ENCODE assay signal across 17 cellular contexts in the genomic region with DNA sequence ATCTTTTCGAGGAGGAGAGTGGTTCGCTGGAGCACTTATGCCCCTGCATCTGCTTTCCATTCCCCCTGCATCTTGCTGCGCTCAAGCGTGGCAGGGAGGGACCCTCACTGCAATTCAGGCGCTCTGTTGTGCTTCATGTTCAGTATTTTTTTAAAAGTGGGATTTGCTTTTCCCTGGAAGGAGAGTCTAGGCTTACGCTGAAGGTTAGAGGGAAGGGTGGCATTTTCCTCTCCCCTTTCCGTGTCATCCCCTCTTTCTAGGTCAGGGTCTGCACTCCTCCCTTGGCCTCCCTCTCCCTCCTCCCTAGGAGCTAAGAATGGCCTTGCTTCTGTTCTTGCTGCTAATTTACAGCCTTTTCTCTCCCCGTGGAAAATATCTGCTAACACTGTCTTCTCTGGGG.
A peak's percentile ranks its signal among the peaks of the same experiment; 100 is the strongest.
DNase-seq lines count a peak whose midpoint lies in the region; ATAC-seq and TF ChIP-seq lines count a peak whose summit lies in the region.
"Had no signal": no experiment of that assay in that cellular context is flagged by ENCODE, and none has a peak within 500 bp of the region (broad histone marks: within the 10 kb centered on the region; RNA-seq: fewer than 3 reads in every experiment).

No MANE protein-coding gene starts in this region.

- H3K9me3 ChIP-seq in neural cell (ENCODE audit: low read length) = no peaks in the 10 kb centered on the region
- H3K9me3 ChIP-seq: adrenal gland, vagina had no signal

- CTCF ChIA-PET in activated CD4-positive, alpha-beta T cell treated with anti-CD3 and anti-CD28 coated beads for 36 hours (lab: Charles Lee) = interaction anchor here (0.8 to 1.4 kb wide), 4 partner anchors 11 to 207 kb away, joined by 3 to 4 read pairs (median 3); no protein-coding TSS in a partner anchor

- peaks cover 4% of the 10 kb centered on the region; the same call in 1 of the 2 replicates for H3K4me1 ChIP-seq in GM23338 (ENCODE audit: insufficient read depth)
- H3K4me1 ChIP-seq: adrenal gland, vagina had no signal

- no peaks in the 10 kb centered on the region for H4K20me1 ChIP-seq in GM23338 (replicated peaks; ENCODE audit: insufficient read depth)
- H4K20me1 ChIP-seq in neural cell (ENCODE audit: insufficient read depth) = no peaks in the 10 kb centered on the region

- H3F3A ChIP-seq in GM23338 (replicated peaks; ENCODE audit: low read depth) = no peaks in the 10 kb centered on the region
- H3F3A ChIP-seq in neural cell (ENCODE audit: insufficient read depth, low read length, poor library complexity, severe bottlenecking) = no peaks in the 10 kb centered on the region

- H3K4me3 ChIP-seq in GM23338 = no peak overlapping the region
- H3K4me3 ChIP-seq in neural cell (ENCODE audit: low read length) = no peak overlapping the region
- H3K4me3 ChIP-seq: cardiac muscle cell, vagina had no signal

- no peak for TF ChIP-seq RAD21 in neural cell (conservative IDR thresholded peaks at IDR 0.05)

- H3K4me2 ChIP-seq in GM23338 = no peak overlapping the region
- H3K4me2 ChIP-seq in neural cell (ENCODE audit: low read length) = no peak overlapping the region

- no peaks in the 10 kb centered on the region for H3K9me3 Mint-ChIP-seq in activated CD4-positive, alpha-beta T cell treated with anti-CD3 and anti-CD28 coated beads for 36 hours (ENCODE audit: low read depth)
- no peaks in the 10 kb centered on the region for H3K9me3 Mint-ChIP-seq in GM23338
- no peaks in the 10 kb centered on the region for H3K9me3 Mint-ChIP-seq in activated naive CD8-positive, alpha-beta T cell treated with anti-CD3 and anti-CD28 coated beads, Interleukin-2, amount 10 ng/mL, durations not matched to agents 7 days and 5 days
- H3K9me3 Mint-ChIP-seq in stimulated activated effector memory CD8-positive, alpha-beta T cell treated with anti-CD3 and anti-CD28 coated beads, Interleukin-12 subunit alpha, Interleukin-12 subunit beta, amount 100 ng/mL, for 72 hours = no peaks in the 10 kb centered on the region

- H2AFZ ChIP-seq in GM23338 = peak overlapping the region; percentile 94; the same call in 1 of the 2 replicates
- H2AFZ ChIP-seq in neural cell (ENCODE audit: low read depth, low read length) = no peak overlapping the region

- no peak overlapping the region for H3K27ac Mint-ChIP-seq in activated CD4-positive, alpha-beta T cell treated with anti-CD3 and anti-CD28 coated beads for 36 hours
- H3K27ac Mint-ChIP-seq in GM23338 = no peak overlapping the region
- no peak overlapping the region for H3K27ac Mint-ChIP-seq in activated naive CD8-positive, alpha-beta T cell treated with anti-CD3 and anti-CD28 coated beads, Interleukin-2, amount 10 ng/mL, durations not matched to agents 7 days and 5 days
- no peak overlapping the region for H3K27ac Mint-ChIP-seq in stimulated activated effector memory CD8-positive, alpha-beta T cell treated with anti-CD3 and anti-CD28 coated beads, Interleukin-12 subunit alpha, Interleukin-12 subunit beta, amount 100 ng/mL, for 72 hours

- POLR2A ChIA-PET in activated CD4-positive, alpha-beta T cell treated with anti-CD3 and anti-CD28 coated beads for 36 hours (lab: Charles Lee) = no interaction called here
- POLR2A ChIA-PET in activated naive CD8-positive, alpha-beta T cell treated with anti-CD3 and anti-CD28 coated beads, Interleukin-2, amount 10 ng/mL, durations not matched to agents 7 days and 5 days (lab: Charles Lee) = interaction anchor here (1.4 kb wide), 1 partner anchor 111 kb away, joined by 3 read pairs; no protein-coding TSS in a partner anchor

- peak overlapping the region; percentile 62 for H3K4me3 Mint-ChIP-seq in activated CD4-positive, alpha-beta T cell treated with anti-CD3 and anti-CD28 coated beads for 36 hours
- no peak overlapping the region for H3K4me3 Mint-ChIP-seq in GM23338
- H3K4me3 Mint-ChIP-seq in activated naive CD8-positive, alpha-beta T cell treated with anti-CD3 and anti-CD28 coated beads, Interleukin-2, amount 10 ng/mL, durations not matched to agents 7 days and 5 days = peak overlapping the region; percentile 79
- no peak overlapping the region for H3K4me3 Mint-ChIP-seq in stimulated activated effector memory CD8-positive, alpha-beta T cell treated with anti-CD3 and anti-CD28 coated beads, Interleukin-12 subunit alpha, Interleukin-12 subunit beta, amount 100 ng/mL, for 72 hours

- H3K27ac ChIP-seq in GM23338 (ENCODE audit: low read depth) = no peak overlapping the region
- H3K27ac ChIP-seq in neural cell (ENCODE audit: low read length) = no peak overlapping the region
- H3K27ac ChIP-seq: adrenal gland, cardiac muscle cell, vagina, VCaP had no signal

- no peak for DNase-seq in activated CD4-positive, alpha-beta T cell treated with anti-CD3 and anti-CD28 coated beads for 36 hours
- no peak for DNase-seq in activated CD4-positive, alpha-beta T cell treated with anti-CD3 and anti-CD28 coated beads, Interleukin-2, amount 50 U/mL, for 1 hour
- DNase-seq in GM23338 (ENCODE audit: low spot score) = no peak
- DNase-seq in activated naive CD8-positive, alpha-beta T cell treated with anti-CD3 and anti-CD28 coated beads, Interleukin-2, amount 10 ng/mL, durations not matched to agents 7 days and 5 days = no peak
- no peak for DNase-seq in stimulated activated effector memory CD8-positive, alpha-beta T cell treated with anti-CD3 and anti-CD28 coated beads, Interleukin-12 subunit alpha, Interleukin-12 subunit beta, amount 100 ng/mL, for 72 hours (ENCODE audit: low spot score in 2 of 2)
- DNase-seq in effector CD4-positive, alpha-beta T cell = no peak
- no peak for DNase-seq in activated CD4-positive, alpha-beta T cell treated with anti-CD3 and anti-CD28 coated beads for 1 hour
- DNase-seq: dermis blood vessel endothelial cell, foreskin fibroblast, left ventricle myocardium superior, NCI-H1436 treated with DMSO at 0.1 percent for 48 hours, NCI-H748 treated with DMSO at 0.1 percent for 48 hours had no signal

- H3K36me3 ChIP-seq in GM23338 (ENCODE audit: insufficient read depth) (no peaks in the 10 kb centered on the region), neural cell (ENCODE audit: insufficient read depth, low read length) (no peaks in the 10 kb centered on the region)
- H3K36me3 ChIP-seq: adrenal gland, cardiac muscle cell, vagina had no signal

- no peaks in the 10 kb centered on the region for H3K36me3 Mint-ChIP-seq in activated CD4-positive, alpha-beta T cell treated with anti-CD3 and anti-CD28 coated beads for 36 hours (ENCODE audit: low read depth)
- H3K36me3 Mint-ChIP-seq in GM23338 (ENCODE audit: low read depth) = no peaks in the 10 kb centered on the region
- peaks cover 8% of the 10 kb centered on the region for H3K36me3 Mint-ChIP-seq in activated naive CD8-positive, alpha-beta T cell treated with anti-CD3 and anti-CD28 coated beads, Interleukin-2, amount 10 ng/mL, durations not matched to agents 7 days and 5 days
- no peaks in the 10 kb centered on the region for H3K36me3 Mint-ChIP-seq in stimulated activated effector memory CD8-positive, alpha-beta T cell treated with anti-CD3 and anti-CD28 coated beads, Interleukin-12 subunit alpha, Interleukin-12 subunit beta, amount 100 ng/mL, for 72 hours

- no peaks in the 10 kb centered on the region for H3K79me2 ChIP-seq in GM23338 (replicated peaks; ENCODE audit: insufficient read depth)
- no peaks in the 10 kb centered on the region for H3K79me2 ChIP-seq in neural cell (replicated peaks; ENCODE audit: insufficient read depth, low read length)

- H3K9ac ChIP-seq in neural cell (ENCODE audit: low read length) = no peak overlapping the region

- TF ChIP-seq EP300 in neural cell (conservative IDR thresholded peaks at IDR 0.05; ENCODE audit: poor library complexity, severe bottlenecking) = no peak

- H3K9me2 ChIP-seq in GM23338 (ENCODE audit: insufficient read depth) (no peaks in the 10 kb centered on the region), neural cell (ENCODE audit: insufficient read depth, low read length) (no peaks in the 10 kb centered on the region)

- TF ChIP-seq CTCF in GM23338 (conservative IDR thresholded peaks at IDR 0.05; ENCODE audit: low read depth in 2 of 2) (no peak), neural cell (IDR thresholded peaks at IDR 0.05; ENCODE audit: poor library complexity, severe bottlenecking) (no peak)

- peaks cover 38% of the 10 kb centered on the region for H3K4me1 Mint-ChIP-seq in activated CD4-positive, alpha-beta T cell treated with anti-CD3 and anti-CD28 coated beads for 36 hours
- H3K4me1 Mint-ChIP-seq in GM23338 = peaks cover 11% of the 10 kb centered on the region
- peaks cover 46% of the 10 kb centered on the region for H3K4me1 Mint-ChIP-seq in activated naive CD8-positive, alpha-beta T cell treated with anti-CD3 and anti-CD28 coated beads, Interleukin-2, amount 10 ng/mL, durations not matched to agents 7 days and 5 days
- H3K4me1 Mint-ChIP-seq in stimulated activated effector memory CD8-positive, alpha-beta T cell treated with anti-CD3 and anti-CD28 coated beads, Interleukin-12 subunit alpha, Interleukin-12 subunit beta, amount 100 ng/mL, for 72 hours = peaks cover 6% of the 10 kb centered on the region

- H3K27me3 Mint-ChIP-seq in activated CD4-positive, alpha-beta T cell treated with anti-CD3 and anti-CD28 coated beads for 36 hours = peaks cover 15% of the 10 kb centered on the region
- H3K27me3 Mint-ChIP-seq in GM23338 (ENCODE audit: insufficient read depth, low read depth, poor library complexity) = no peaks in the 10 kb centered on the region
- H3K27me3 Mint-ChIP-seq in activated naive CD8-positive, alpha-beta T cell treated with anti-CD3 and anti-CD28 coated beads, Interleukin-2, amount 10 ng/mL, durations not matched to agents 7 days and 5 days = peaks cover 49% of the 10 kb centered on the region

- H3K27me3 ChIP-seq in GM23338 (ENCODE audit: insufficient read depth) = no peaks in the 10 kb centered on the region
- no peaks in the 10 kb centered on the region for H3K27me3 ChIP-seq in neural cell (ENCODE audit: insufficient read depth, low read depth, low read length)
- H3K27me3 ChIP-seq: adrenal gland, cardiac muscle cell, vagina had no signal

- no peak for ATAC-seq in activated CD4-positive, alpha-beta T cell treated with anti-CD3 and anti-CD28 coated beads for 36 hours
- no peak for ATAC-seq in GM23338
- no peak for ATAC-seq in activated naive CD8-positive, alpha-beta T cell treated with anti-CD3 and anti-CD28 coated beads, Interleukin-2, amount 10 ng/mL, durations not matched to agents 7 days and 5 days (ENCODE audit: low read depth)
- no peak for ATAC-seq in stimulated activated effector memory CD8-positive, alpha-beta T cell treated with anti-CD3 and anti-CD28 coated beads, Interleukin-12 subunit alpha, Interleukin-12 subunit beta, amount 100 ng/mL, for 72 hours
- ATAC-seq: left ventricle myocardium superior had no signal

- intact Hi-C loops in activated CD4-positive, alpha-beta T cell treated with anti-CD3 and anti-CD28 coated beads for 36 hours (cut with DNase I, micrococcal nuclease) = no loop called here

TF ChIP-seq in GM23338, 12 proteins besides CTCF, POLR2A, EP300 and RAD21:
- TF ChIP-seq STAT1 (IDR thresholded peaks at IDR 0.05; ENCODE audit: unreplicated experiment) = no peak

TF ChIP-seq in neural cell, 6 proteins besides CTCF, POLR2A, EP300 and RAD21 (continues in another document):
- no peak for TF ChIP-seq POLR2AphosphoS5 (IDR thresholded peaks at IDR 0.05)

Comparison
In these comparisons a context has a peak if more than half of its experiments do, and no peak if none do; other contexts are left out.
1. H3K4me3 Mint-ChIP-seq: peak in activated CD4-positive, alpha-beta T cell treated with anti-CD3 and anti-CD28 coated beads for 36 hours (single experiment) and activated naive CD8-positive, alpha-beta T cell treated with anti-CD3 and anti-CD28 coated beads, Interleukin-2, amount 10 ng/mL, durations not matched to agents 7 days and 5 days (single experiment); none in GM23338 (single experiment) and stimulated activated effector memory CD8-positive, alpha-beta T cell treated with anti-CD3 and anti-CD28 coated beads, Interleukin-12 subunit alpha, Interleukin-12 subunit beta, amount 100 ng/mL, for 72 hours (single experiment).